7 cellular contexts compared by ENCODE assay signal in genomic region chr11:73596547-73596946, GRCh38. TPM values are rescaled to one million over a fixed set of nuclear protein-coding genes. Genes with fewer than 3 reads are reported as not detected.
A peak's percentile ranks its signal among the peaks of the same experiment; 100 is the strongest.
DNase-seq lines count a peak whose midpoint lies in the region; ATAC-seq and TF ChIP-seq lines count a peak whose summit lies in the region.

No MANE protein-coding gene starts in this region.

- H3K9ac ChIP-seq in endocrine pancreas (ENCODE audit: control insufficient read depth, insufficient read depth, low read length) = no peak overlapping the region

- CTCF ChIA-PET in PC-9 (lab: Charles Lee) = no interaction called here

- H3K4me3 ChIP-seq in GM12865 (ENCODE audit: low read depth, low read length) (peak overlapping the region; percentile 93), PC-9 (peak overlapping the region; percentile 86; the same call in 1 of the 2 replicates), endocrine pancreas (ENCODE audit: control insufficient read depth, insufficient read depth, low read length) (peak overlapping the region; percentile 58), sigmoid colon (peak overlapping the region in 3 of 4 donors; percentile 89 to 98 (median 94)), esophagus squamous epithelium (peak overlapping the region in 2 of 4 donors; percentile 86 to 97)

- H3F3A ChIP-seq in PC-9 (ENCODE audit: insufficient read depth, low read depth) = 0 out of 2 replicates have a peak, but pooled peaks cover 4% of the 10 kb centered on the region

- no peaks in the 10 kb centered on the region for H3K9me3 ChIP-seq in PC-9 (ENCODE audit: insufficient read depth, low read depth)
- H3K9me3 ChIP-seq in endocrine pancreas (ENCODE audit: control insufficient read depth, low read length) = no peaks in the 10 kb centered on the region
- H3K9me3 ChIP-seq in sigmoid colon = no peaks in the 10 kb centered on the region
- no peaks in the 10 kb centered on the region for H3K9me3 ChIP-seq in esophagus squamous epithelium

- H3K4me1 ChIP-seq in PC-9 (replicated peaks; ENCODE audit: insufficient read depth) (peaks cover 16% of the 10 kb centered on the region), endocrine pancreas (ENCODE audit: control insufficient read depth, insufficient read depth, low read length) (peaks cover 7% of the 10 kb centered on the region), sigmoid colon (peaks cover 0 to 23% (median 16%) of the 10 kb centered on the region in 4 donors), esophagus squamous epithelium (peaks cover 8 to 34% (median 16%) of the 10 kb centered on the region in 3 donors)

- H3K4me2 ChIP-seq in PC-9 = peak overlapping the region; percentile 90

- no peak for DNase-seq in GM12865 (ENCODE audit: low read depth)
- DNase-seq in PC-9 = peak in 1 of 2 experiments; percentile 13
- no peak for DNase-seq in sigmoid colon
- DNase-seq in left lobe of liver (ENCODE audit: low spot score) = no peak
- DNase-seq in esophagus squamous epithelium (lab: John Stamatoyannopoulos, UW) = no peak
- DNase-seq in hippocampal formation (lab: John Stamatoyannopoulos, UW) = no peak

- H3K79me2 ChIP-seq in PC-9 (ENCODE audit: low read depth) = peaks cover 22% of the 10 kb centered on the region

- no peaks in the 10 kb centered on the region for H3K27me3 ChIP-seq in PC-9 (ENCODE audit: insufficient read depth, low read depth)
- no peaks in the 10 kb centered on the region for H3K27me3 ChIP-seq in endocrine pancreas (ENCODE audit: control insufficient read depth, insufficient read depth, low read length)
- no peaks in the 10 kb centered on the region for H3K27me3 ChIP-seq in sigmoid colon
- no peaks in the 10 kb centered on the region for H3K27me3 ChIP-seq in esophagus squamous epithelium

- H2AFZ ChIP-seq in PC-9 = no peak overlapping the region

- no peaks in the 10 kb centered on the region for H3K9me2 ChIP-seq in PC-9 (ENCODE audit: insufficient read depth)

- WGBS in sigmoid colon, 2 donors = 95 to 96% methylated on average over 2 of the region's 2 CpGs
- WGBS in esophagus squamous epithelium, 2 donors = 93 to 100% methylated on average over 2 of the region's 2 CpGs

- TF ChIP-seq CTCF in GM12865 (IDR thresholded peaks at IDR 0.05; ENCODE audit: insufficient read depth, low read depth, low read length, missing control alignments) (no peak), PC-9 (conservative IDR thresholded peaks at IDR 0.05) (no peak), sigmoid colon (IDR thresholded peaks at IDR 0.05) (no peak), esophagus squamous epithelium (IDR thresholded peaks at IDR 0.05) (no peak)

- intact Hi-C loops in PC-9 (cut with micrococcal nuclease; ENCODE audit: unreplicated experiment) = loop anchor here (5.0 kb wide), 1 partner anchor 289 kb away; the partner anchor contains the start of gene ARHGEF17
- intact Hi-C loops in sigmoid colon (cut with DNase I) = loop anchor here (5.0 kb wide), 1 partner anchor 454 kb away; the partner anchor contains the start of gene FCHSD2
- intact Hi-C loops in esophagus squamous epithelium (cut with DNase I) = no loop called here

- TF ChIP-seq EP300 in sigmoid colon (IDR thresholded peaks at IDR 0.05) = no peak

- POLR2A ChIA-PET in PC-9 (lab: Charles Lee; ENCODE audit: unreplicated experiment) = no interaction called here

- TF ChIP-seq POLR2A in sigmoid colon (IDR thresholded peaks at IDR 0.05) = no peak
- TF ChIP-seq POLR2A in esophagus squamous epithelium (IDR thresholded peaks at IDR 0.05) = no peak

- H4K20me1 ChIP-seq in PC-9 (ENCODE audit: insufficient read depth) = no peaks in the 10 kb centered on the region

- no peak for ATAC-seq in left lobe of liver

- H3K36me3 ChIP-seq in PC-9 (ENCODE audit: low read depth) = no peaks in the 10 kb centered on the region
- no peaks in the 10 kb centered on the region for H3K36me3 ChIP-seq in endocrine pancreas (ENCODE audit: control insufficient read depth, insufficient read depth, low read length)
- H3K36me3 ChIP-seq in sigmoid colon = no peaks in the 10 kb centered on the region
- H3K36me3 ChIP-seq in esophagus squamous epithelium = no peaks in the 10 kb centered on the region

- H3K27ac ChIP-seq in PC-9 (no peak overlapping the region), sigmoid colon (no peak overlapping the region), esophagus squamous epithelium (no peak overlapping the region)

- no TSS peak for BruUV-seq in PC-9 (replicated peaks; lab: Mats Ljungman, UMichigan)

RNA-seq across cellular contexts. Expression of gene FAM168A, which starts 1.4 kb away (rescaled TPM):
- total RNA-seq in PC-9 (2021) (38.6 and 51.2 TPM in 2 replicates), sigmoid colon (10 to 100 TPM; 20.7 to 37.7 (median 26.3) TPM), left lobe of liver (19.9 TPM), esophagus squamous epithelium (10 to 100 TPM in 2 of 4 donors, 1 to 10 TPM in 2; 7.0 to 15.5 (median 12.3) TPM)
- polyA plus RNA-seq in sigmoid colon = 10 to 100 TPM in 1 of 3 donors, 1 to 10 TPM in 2; 3.6 to 12.4 (median 4.4) TPM

RNA-seq across cellular contexts. Expression of gene PLEKHB1, which starts 49.8 kb away (rescaled TPM):
- total RNA-seq in PC-9 (2021) (29.1 and 40.1 TPM in 2 replicates), sigmoid colon (10 to 100 TPM; 30.3 to 90.3 (median 45.2) TPM), left lobe of liver (1.3 TPM), esophagus squamous epithelium (1 to 10 TPM in 2 of 4 donors, under 1 TPM in 2; 0.22 to 5.6 (median 2.2) TPM)
- polyA plus RNA-seq in sigmoid colon = 10 to 100 TPM; 15.2 to 21.6 (median 17.8) TPM
